In the genomic region with DNA sequence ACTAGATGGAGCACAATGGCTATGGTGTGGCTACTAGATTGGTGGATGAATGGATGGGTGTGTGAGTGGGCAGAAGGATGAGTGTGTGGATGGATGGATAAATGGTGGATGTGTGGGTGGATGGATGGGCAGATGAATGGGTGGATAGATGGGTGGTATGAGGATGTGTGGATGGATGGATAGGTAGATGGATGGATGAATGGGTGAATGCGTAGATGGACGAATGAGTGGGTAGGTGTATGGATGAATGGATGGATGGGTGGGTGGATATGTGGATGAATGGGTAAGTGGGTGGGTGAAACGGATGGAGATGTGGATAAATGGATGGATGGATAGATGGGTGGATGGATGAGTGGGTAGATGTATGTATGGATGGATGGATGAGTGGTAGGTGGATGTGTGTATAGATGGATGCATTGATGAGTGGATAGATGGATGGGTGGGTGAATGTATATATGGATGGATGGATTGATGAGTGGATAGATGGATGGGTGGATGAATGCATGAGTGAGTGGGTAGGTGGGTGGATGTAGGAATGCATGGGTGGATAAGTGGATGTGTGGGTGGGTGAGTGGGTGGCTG, we compare ENCODE assay signal across 26 cellular contexts.
DNase-seq lines count a peak whose midpoint lies in the region; ATAC-seq, FAIRE-seq and TF ChIP-seq lines count a peak whose summit lies in the region.
"Had no signal": no experiment of that assay in that cellular context is flagged by ENCODE, and none has a peak within 500 bp of the region (broad histone marks: within the 10 kb centered on the region; RNA-seq: fewer than 3 reads in every experiment).

No MANE protein-coding gene starts in this region.

- peaks cover 0 to 4% of the 10 kb centered on the region in 2 experiments; a peak in 3 of 4 replicates for H3K4me1 Mint-ChIP-seq in H9
- H3K4me1 Mint-ChIP-seq: CD14-positive monocyte; CD8-positive, alpha-beta memory T cell; GM23338 had no signal

- no peak overlapping the region for H2BK120ac ChIP-seq in H9 (ENCODE audit: low read depth, low read length, poor library complexity, severe bottlenecking)
- H2BK120ac ChIP-seq in IMR-90 (ENCODE audit: low read depth, low read length) = no peak overlapping the region
- no peak overlapping the region for H2BK120ac ChIP-seq in H1 (replicated peaks; ENCODE audit: low read depth, low read length)

- H3K14ac ChIP-seq in H9 (ENCODE audit: insufficient read depth, low read length) (no peak overlapping the region), IMR-90 (replicated peaks; ENCODE audit: low read depth, low read length) (no peak overlapping the region), H1 (ENCODE audit: insufficient read length) (no peak overlapping the region)

- H3K9me3 ChIP-seq in H9 (ENCODE audit: control insufficient read depth, low read depth, low read length) = no peaks in the 10 kb centered on the region
- H3K9me3 ChIP-seq in IMR-90 (ENCODE audit: control insufficient read depth, insufficient read depth, low read length) = no peaks in the 10 kb centered on the region
- H3K9me3 ChIP-seq in H1 (ENCODE audit: insufficient read depth in 2 of 2, low read depth in 1 of 2, low read length in 1 of 2) = no peaks in the 10 kb centered on the region
- H3K9me3 ChIP-seq: A549; BE2C; BLaER1 treated with 17β-estradiol and CSF1 and Interleukin-3, amounts not matched to agents 10 nM and 100 nM had no signal

- H3K9ac ChIP-seq in H9 (ENCODE audit: extremely low read depth, insufficient read length, low read length) (no peak overlapping the region), IMR-90 (ENCODE audit: low read depth, low read length) (no peak overlapping the region), H1 (replicated peaks in 1 of 4; ENCODE audit: extremely low read depth in 1 of 4, low read depth in 3 of 4, low read length in 3 of 4) (no peak overlapping the region)
- H3K9ac ChIP-seq: BLaER1 treated with 17β-estradiol and CSF1 and Interleukin-3, amounts not matched to agents 10 nM and 100 nM had no signal

- peaks cover 2 to 3% of the 10 kb centered on the region in 2 experiments; a peak in 2 of 5 replicates for H3K9me3 Mint-ChIP-seq in H9
- H3K9me3 Mint-ChIP-seq: CD4-positive, alpha-beta T cell; GM23338 had no signal

- TF ChIP-seq RAD21 in IMR-90 (IDR thresholded peaks at IDR 0.05; ENCODE audit: low read length) = no peak
- no peak for TF ChIP-seq RAD21 in H1 (IDR thresholded peaks at IDR 0.05 in 1 of 2, conservative IDR thresholded peaks at IDR 0.05 in 1 of 2; ENCODE audit: low read depth in 2 of 2, low read length in 2 of 2)

- H3K79me2 ChIP-seq in H9 (ENCODE audit: insufficient read depth, low read length) (no peaks in the 10 kb centered on the region), H1 (ENCODE audit: control insufficient read depth in 1 of 2, insufficient read depth in 2 of 2, low read length in 2 of 2) (no peaks in the 10 kb centered on the region)

- H4K8ac ChIP-seq in H9 (replicated peaks; ENCODE audit: insufficient read length, low read depth, low read length) (no peak overlapping the region), IMR-90 (ENCODE audit: low read depth in 2 of 2, low read length in 2 of 2) (no peak overlapping the region), H1 (ENCODE audit: extremely low read depth, insufficient read depth, low read length) (no peak overlapping the region)

- H3T11ph ChIP-seq in H9 (ENCODE audit: low read length) = no peak overlapping the region

- no peaks in the 10 kb centered on the region for H3K9me1 ChIP-seq in IMR-90 (ENCODE audit: insufficient read depth, low read length)

- H3K4me3 ChIP-seq in IMR-90 (ENCODE audit: insufficient read depth, low read depth, low read length) (no peak overlapping the region), H1 (ENCODE audit: extremely low read depth in 1 of 4, insufficient read depth in 2 of 4, low read depth in 3 of 4, low read length in 4 of 4) (no peak overlapping the region)
- H3K4me3 ChIP-seq: A549; BLaER1 treated with 17β-estradiol and CSF1 and Interleukin-3, amounts not matched to agents 10 nM and 100 nM; GM12878; GM23338 had no signal

- no peak for TF ChIP-seq CTCF in H9 (conservative IDR thresholded peaks at IDR 0.05)
- no peak for TF ChIP-seq CTCF in IMR-90 (conservative IDR thresholded peaks at IDR 0.05; ENCODE audit: low read depth, low read length)
- TF ChIP-seq CTCF in H1 (IDR thresholded peaks at IDR 0.05; ENCODE audit: control extremely low read depth in 1 of 3, insufficient read depth in 1 of 3, low read depth in 1 of 3, low read length in 3 of 3) = no peak

- H3K4ac ChIP-seq in H9 (ENCODE audit: low read depth, low read length) (no peak overlapping the region), IMR-90 (ENCODE audit: low read depth, low read length) (no peak overlapping the region), H1 (replicated peaks; ENCODE audit: insufficient read length, low read depth, low read length) (no peak overlapping the region)

- H3K79me1 ChIP-seq in H9 (ENCODE audit: insufficient read depth, low read depth, low read length, poor library complexity, severe bottlenecking) (no peaks in the 10 kb centered on the region), IMR-90 (ENCODE audit: low read depth in 1 of 2, low read length in 2 of 2) (no peaks in the 10 kb centered on the region), H1 (ENCODE audit: low read depth, low read length) (no peaks in the 10 kb centered on the region)

- POLR2A ChIA-PET in IMR-90 (lab: Charles Lee; ENCODE audit: unreplicated experiment) (no interaction called here), H1 (lab: Charles Lee; ENCODE audit: partially characterized antibody) (no interaction called here)

- no TSS peak for BruUV-seq in IMR-90 (replicated peaks; lab: Mats Ljungman, UMichigan)

- H3K56ac ChIP-seq in H9 (ENCODE audit: insufficient read length, low read depth, low read length) = no peak overlapping the region
- no peak overlapping the region for H3K56ac ChIP-seq in IMR-90 (ENCODE audit: extremely low read depth, insufficient read depth, low read length)
- H3K56ac ChIP-seq in H1 (replicated peaks; ENCODE audit: insufficient read length, low read depth, low read length) = no peak overlapping the region

- no peaks in the 10 kb centered on the region for H3K27me3 ChIP-seq in H9 (ENCODE audit: insufficient read depth, low read length)
- H3K27me3 ChIP-seq in IMR-90 (ENCODE audit: control insufficient read depth, insufficient read depth, low read length) = no peaks in the 10 kb centered on the region
- H3K27me3 ChIP-seq in H1 (replicated peaks in 1 of 4; ENCODE audit: control insufficient read depth in 3 of 4, extremely low read depth in 1 of 4, insufficient read depth in 3 of 4, low read length in 3 of 4) = no peaks in the 10 kb centered on the region; a peak in 1 of 7 replicates
- H3K27me3 ChIP-seq: BLaER1 treated with 17β-estradiol and CSF1 and Interleukin-3, amounts not matched to agents 10 nM and 100 nM had no signal

- no peaks in the 10 kb centered on the region for H3K23me2 ChIP-seq in H9 (ENCODE audit: insufficient read length, low read depth, low read length, poor library complexity, severe bottlenecking)
- H3K23me2 ChIP-seq in H1 (ENCODE audit: low read depth, low read length) = peaks cover 9% of the 10 kb centered on the region; the same call in 1 of the 2 replicates

- ATAC-seq in IMR-90 (ENCODE audit: low read depth) (no peak), GM21390 (IDR thresholded peaks at IDR 0.05; ENCODE audit: unreplicated experiment) (no peak)
- ATAC-seq: A549, GM12878, GM23338 had no signal

- H3K27ac ChIP-seq in H9 (ENCODE audit: insufficient read length, low read depth, low read length) (no peak overlapping the region), IMR-90 (ENCODE audit: insufficient read depth, low read length) (no peak overlapping the region), H1 (ENCODE audit: low read depth, low read length) (no peak overlapping the region)
- H3K27ac ChIP-seq: A549; BLaER1 treated with 17β-estradiol and CSF1 and Interleukin-3, amounts not matched to agents 10 nM and 100 nM had no signal

- in situ Hi-C loops in IMR-90 (cut with MboI; ENCODE audit: low sequenced_read_pairs) = no loop called here
- in situ Hi-C loops in SK-MEL-5 (cut with HindIII; ENCODE audit: low pct_unique_long_range_greater_than_20kb, low sequenced_read_pairs) = no loop called here

- no peak for DNase-seq in H9
- no peak for DNase-seq in IMR-90
- DNase-seq in SK-MEL-5 (ENCODE audit: low read depth, low spot score) = peak; percentile 26
- no peak for DNase-seq in H1 (ENCODE audit: low read depth in 1 of 2, low spot score in 2 of 2)
- DNase-seq in NCI-H2107 (lab: John Stamatoyannopoulos, UW) = no peak
- no peak for DNase-seq in epidermal melanocyte (ENCODE audit: insufficient read length, low spot score)
- DNase-seq: 8988T; ACHN; AML-193; BE2C; CD4-positive, alpha-beta T cell; CD8-positive, alpha-beta memory T cell; DMS 273 treated with DMSO at 0.1 percent for 48 hours; DMS79; EL; GDM1; HCEC 1CT had no signal

- H4K91ac ChIP-seq in H9 (ENCODE audit: insufficient read length, low read depth, low read length) (no peak overlapping the region), IMR-90 (ENCODE audit: insufficient read depth, low read depth, low read length) (no peak overlapping the region), H1 (replicated peaks; ENCODE audit: insufficient read length, low read length) (no peak overlapping the region)

- no peak overlapping the region for H3K4me3 Mint-ChIP-seq in H9
- H3K4me3 Mint-ChIP-seq: CD14-positive monocyte; CD4-positive, alpha-beta T cell; CD8-positive, alpha-beta memory T cell; GM23338 had no signal

- H3K18ac ChIP-seq in H9 (ENCODE audit: insufficient read length, low read depth, low read length) = no peak overlapping the region
- H3K18ac ChIP-seq in IMR-90 (ENCODE audit: low read depth, low read length) = no peak overlapping the region
- H3K18ac ChIP-seq in H1 (ENCODE audit: extremely low read depth, low read length) = no peak overlapping the region

- TF ChIP-seq POLR2A in IMR-90 (IDR thresholded peaks at IDR 0.05; ENCODE audit: low read depth, low read length) = no peak
- no peak for TF ChIP-seq POLR2A in H1 (IDR thresholded peaks at IDR 0.05; ENCODE audit: control extremely low read depth in 1 of 2, low read depth in 2 of 2, low read length in 2 of 2)

- H3K23ac ChIP-seq in H9 (ENCODE audit: insufficient read length, low read depth, low read length) = no peak overlapping the region
- no peak overlapping the region for H3K23ac ChIP-seq in IMR-90 (ENCODE audit: low read depth, low read length)
- H3K23ac ChIP-seq in H1 (ENCODE audit: insufficient read length) = no peak overlapping the region

- FAIRE-seq in H1 (lab: Jason Lieb, UNC) = no peak
- FAIRE-seq: A549, D721Med, GM12878, GM19239, H54 had no signal

- no peak overlapping the region for H3K27ac Mint-ChIP-seq in H9
- H3K27ac Mint-ChIP-seq: CD4-positive, alpha-beta T cell; CD8-positive, alpha-beta memory T cell; GM23338 had no signal

- peaks cover 36% of the 10 kb centered on the region for H3K27me3 Mint-ChIP-seq in H9 (ENCODE audit: low read depth)

- H3K36me3 ChIP-seq in IMR-90 (ENCODE audit: control insufficient read depth, insufficient read depth, low read length) (no peaks in the 10 kb centered on the region), H1 (ENCODE audit: control insufficient read depth in 2 of 4, insufficient read depth in 4 of 4, low read length in 3 of 4) (no peaks in the 10 kb centered on the region)
- H3K36me3 ChIP-seq: BE2C; BLaER1 treated with 17β-estradiol and CSF1 and Interleukin-3, amounts not matched to agents 10 nM and 100 nM had no signal

- H3K4me2 ChIP-seq in H9 (ENCODE audit: insufficient read depth, insufficient read length, low read length) = no peak overlapping the region
- no peak overlapping the region for H3K4me2 ChIP-seq in IMR-90 (ENCODE audit: low read depth, low read length)
- no peak overlapping the region for H3K4me2 ChIP-seq in H1 (ENCODE audit: insufficient read depth in 1 of 2, low read depth in 2 of 2, low read length in 2 of 2)
- H3K4me2 ChIP-seq: A549; BLaER1 treated with 17β-estradiol and CSF1 and Interleukin-3, amounts not matched to agents 10 nM and 100 nM; GM23338 had no signal

- dilution Hi-C loops in IMR-90 (cut with HindIII; ENCODE audit: low sequenced_read_pairs, unreplicated experiment) = no loop called here

- H2AFZ ChIP-seq in H9 (ENCODE audit: low read length) (no peak overlapping the region), IMR-90 (replicated peaks; ENCODE audit: low read length, poor library complexity) (no peak overlapping the region), H1 (ENCODE audit: low read length) (no peak overlapping the region)
- H2AFZ ChIP-seq: GM23338 had no signal

- H2BK20ac ChIP-seq in H9 (ENCODE audit: low read depth, low read length, poor library complexity, severe bottlenecking) (no peak overlapping the region), IMR-90 (ENCODE audit: low read depth, low read length) (no peak overlapping the region), H1 (ENCODE audit: low read length) (no peak overlapping the region)

- H2BK5ac ChIP-seq in H9 (ENCODE audit: insufficient read length, low read length) (no peak overlapping the region), IMR-90 (ENCODE audit: low read depth, low read length, poor library complexity, severe bottlenecking) (peak overlapping the region; percentile 58), H1 (ENCODE audit: low read depth, low read length) (no peak overlapping the region)

- H3K4me1 ChIP-seq in H9 (ENCODE audit: insufficient read depth, low read length) = no peaks in the 10 kb centered on the region
- H3K4me1 ChIP-seq in IMR-90 (ENCODE audit: control insufficient read depth, insufficient read depth, low read length) = no peaks in the 10 kb centered on the region
- peaks cover 0 to 4% (median 0%) of the 10 kb centered on the region in 4 experiments; a peak in 1 of 7 replicates for H3K4me1 ChIP-seq in H1 (replicated peaks in 1 of 4; ENCODE audit: control insufficient read depth in 3 of 4, insufficient read depth in 4 of 4, low read length in 3 of 4)
- H3K4me1 ChIP-seq: A549, BE2C had no signal

- no peak overlapping the region for H2AK5ac ChIP-seq in H9 (ENCODE audit: insufficient read length, low read length)
- no peak overlapping the region for H2AK5ac ChIP-seq in IMR-90 (ENCODE audit: low read depth, low read length)
- 0 out of 2 replicates have a peak overlapping the region, but pooled peaks have one; percentile 39 for H2AK5ac ChIP-seq in H1 (ENCODE audit: low read depth, low read length)

- TF ChIP-seq EP300 in H1 (IDR thresholded peaks at IDR 0.05; ENCODE audit: borderline replicate concordance in 1 of 2, low read depth in 2 of 2, low read length in 2 of 2) = no peak

- no peaks in the 10 kb centered on the region for H3K36me3 Mint-ChIP-seq in H9 (ENCODE audit: insufficient read depth in 1 of 3, low read depth in 3 of 3)
- H3K36me3 Mint-ChIP-seq: CD14-positive monocyte; CD8-positive, alpha-beta memory T cell had no signal

- no peaks in the 10 kb centered on the region for H4K20me1 ChIP-seq in H9 (ENCODE audit: control insufficient read depth, insufficient read depth, insufficient read length)
- H4K20me1 ChIP-seq in IMR-90 (ENCODE audit: insufficient read depth, low read length) = no peaks in the 10 kb centered on the region
- peaks cover 0 to 5% of the 10 kb centered on the region in 2 experiments for H4K20me1 ChIP-seq in H1 (replicated peaks in 1 of 2; ENCODE audit: control insufficient read depth in 1 of 2, insufficient read depth in 2 of 2, low read length in 2 of 2)
- H4K20me1 ChIP-seq: BLaER1 treated with 17β-estradiol and CSF1 and Interleukin-3, amounts not matched to agents 10 nM and 100 nM had no signal

- WGBS in H9 (ENCODE audit: extremely low coverage, insufficient read length, low lambda C conversion rate) = 100% methylated on average over 1 of the region's 3 CpGs
- WGBS in IMR-90 (ENCODE audit: extremely low coverage in 2 of 2, insufficient read length in 1 of 2), 2 experiments = 62 to 100% methylated on average over 2 to 3 of the region's 3 CpGs
- WGBS in H1 (ENCODE audit: extremely low coverage in 1 of 2, insufficient coverage in 1 of 2, insufficient read length in 1 of 2, insufficient replicate concordance in 2 of 2, low coverage in 1 of 2, low lambda C conversion rate in 2 of 2, missing lambda C conversion rate in 1 of 2), 2 experiments = 50 to 100% methylated on average over 2 to 3 of the region's 3 CpGs

- no peak overlapping the region for H2AK9ac ChIP-seq in IMR-90 (replicated peaks; ENCODE audit: low read depth, low read length, poor library complexity)

- CTCF ChIA-PET in IMR-90 (lab: Yijun Ruan, JAX) = no interaction called here
- CTCF ChIA-PET in H1 (lab: Charles Lee; ENCODE audit: partially characterized antibody) = no interaction called here

- intact Hi-C loops in IMR-90 (cut with micrococcal nuclease) = no loop called here

- H2BK15ac ChIP-seq in H9 (ENCODE audit: low read depth, low read length) (no peak overlapping the region), IMR-90 (ENCODE audit: low read depth, low read length) (no peak overlapping the region), H1 (ENCODE audit: low read length) (no peak overlapping the region)

- peak overlapping the region; percentile 91 for H4K5ac ChIP-seq in H9 (ENCODE audit: insufficient read length, low read depth, low read length)
- no peak overlapping the region for H4K5ac ChIP-seq in IMR-90 (ENCODE audit: low read depth, low read length)
- no peak overlapping the region for H4K5ac ChIP-seq in H1 (ENCODE audit: insufficient read length, low read depth, low read length)

- H2BK12ac ChIP-seq in H9 (ENCODE audit: insufficient read length, low read depth, low read length) (no peak overlapping the region), H1 (ENCODE audit: low read depth, low read length) (no peak overlapping the region)
